In the genomic region with DNA sequence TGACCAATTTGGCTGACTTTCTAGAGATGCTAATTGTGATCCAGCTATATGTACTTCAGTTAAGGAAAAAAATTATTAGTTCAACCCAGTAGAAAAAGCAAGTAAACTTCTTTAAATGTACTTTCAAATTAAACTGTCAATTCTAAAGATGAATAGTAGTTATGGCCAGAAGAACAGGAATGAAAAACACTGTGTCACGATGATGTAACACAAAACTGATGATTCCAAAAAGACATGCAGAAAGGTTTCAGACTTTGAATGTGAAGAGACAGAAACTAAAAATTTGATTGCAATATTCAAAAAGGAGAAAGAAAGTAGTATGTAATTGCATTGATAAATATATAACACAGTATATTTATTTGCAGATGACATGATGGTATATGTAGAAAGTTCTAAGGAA, we compare ENCODE assay signal across 1 cellular context.
A peak's percentile ranks its signal among the peaks of the same experiment; 100 is the strongest.
TF ChIP-seq lines count a peak whose summit lies in the region.

No MANE protein-coding gene starts in this region.

TF ChIP-seq in K562, 482 proteins besides CTCF, POLR2A, EP300 and RAD21 (continued from another document):
- TF ChIP-seq, protein P1, sequence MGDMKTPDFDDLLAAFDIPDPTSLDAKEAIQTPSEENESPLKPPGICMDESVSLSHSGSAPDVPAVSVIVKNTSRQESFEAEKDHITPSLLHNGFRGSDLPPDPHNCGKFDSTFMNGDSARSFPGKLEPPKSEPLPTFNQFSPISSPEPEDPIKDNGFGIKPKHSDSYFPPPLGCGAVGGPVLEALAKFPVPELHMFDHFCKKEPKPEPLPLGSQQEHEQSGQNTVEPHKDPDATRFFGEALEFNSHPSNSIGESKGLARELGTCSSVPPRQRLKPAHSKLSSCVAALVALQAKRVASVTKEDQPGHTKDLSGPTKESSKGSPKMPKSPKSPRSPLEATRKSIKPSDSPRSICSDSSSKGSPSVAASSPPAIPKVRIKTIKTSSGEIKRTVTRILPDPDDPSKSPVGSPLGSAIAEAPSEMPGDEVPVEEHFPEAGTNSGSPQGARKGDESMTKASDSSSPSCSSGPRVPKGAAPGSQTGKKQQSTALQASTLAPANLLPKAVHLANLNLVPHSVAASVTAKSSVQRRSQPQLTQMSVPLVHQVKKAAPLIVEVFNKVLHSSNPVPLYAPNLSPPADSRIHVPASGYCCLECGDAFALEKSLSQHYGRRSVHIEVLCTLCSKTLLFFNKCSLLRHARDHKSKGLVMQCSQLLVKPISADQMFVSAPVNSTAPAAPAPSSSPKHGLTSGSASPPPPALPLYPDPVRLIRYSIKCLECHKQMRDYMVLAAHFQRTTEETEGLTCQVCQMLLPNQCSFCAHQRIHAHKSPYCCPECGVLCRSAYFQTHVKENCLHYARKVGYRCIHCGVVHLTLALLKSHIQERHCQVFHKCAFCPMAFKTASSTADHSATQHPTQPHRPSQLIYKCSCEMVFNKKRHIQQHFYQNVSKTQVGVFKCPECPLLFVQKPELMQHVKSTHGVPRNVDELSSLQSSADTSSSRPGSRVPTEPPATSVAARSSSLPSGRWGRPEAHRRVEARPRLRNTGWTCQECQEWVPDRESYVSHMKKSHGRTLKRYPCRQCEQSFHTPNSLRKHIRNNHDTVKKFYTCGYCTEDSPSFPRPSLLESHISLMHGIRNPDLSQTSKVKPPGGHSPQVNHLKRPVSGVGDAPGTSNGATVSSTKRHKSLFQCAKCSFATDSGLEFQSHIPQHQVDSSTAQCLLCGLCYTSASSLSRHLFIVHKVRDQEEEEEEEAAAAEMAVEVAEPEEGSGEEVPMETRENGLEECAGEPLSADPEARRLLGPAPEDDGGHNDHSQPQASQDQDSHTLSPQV (IDR thresholded peaks at IDR 0.05): no peak
- TF ChIP-seq RFX5 (IDR thresholded peaks at IDR 0.05; ENCODE audit: low read depth, low read length) (no peak), ZNF274 (IDR thresholded peaks at IDR 0.05; ENCODE audit: borderline replicate concordance, low read depth, low read length) (no peak), ZNF316 (IDR thresholded peaks at IDR 0.05) (peak; percentile 74), JUND (IDR thresholded peaks at IDR 0.05; ENCODE audit: borderline replicate concordance, low read depth, low read length) (no peak), JUND (tag; IDR thresholded peaks at IDR 0.05; ENCODE audit: borderline replicate concordance, low read depth, low read length) (no peak), MTA3 (IDR thresholded peaks at IDR 0.05; ENCODE audit: borderline replicate concordance) (no peak), ZNF354B (CRISPR knock-in tag; IDR thresholded peaks at IDR 0.05) (no peak), ZNF695 (CRISPR knock-in tag; IDR thresholded peaks at IDR 0.05) (no peak), CEBPG (CRISPR knock-in tag; IDR thresholded peaks at IDR 0.05) (no peak), CEBPG (tag; conservative IDR thresholded peaks at IDR 0.05 in 1 of 2, IDR thresholded peaks at IDR 0.05 in 1 of 2) (0 out of 4 replicates have a peak, but pooled peaks have one; percentile 5 to 40), C11orf30 (IDR thresholded peaks at IDR 0.05; ENCODE audit: low read depth) (peak; percentile 66; the same call in 1 of the 2 replicates), POLR2AphosphoS5 (IDR thresholded peaks at IDR 0.05; ENCODE audit: control insufficient read depth, insufficient read depth, low read depth, low read length) (no peak), TEAD2 (tag; IDR thresholded peaks at IDR 0.05) (no peak), TBL1XR1 (IDR thresholded peaks at IDR 0.05; ENCODE audit: low read length in 2 of 2) (no peak)
- TF ChIP-seq, protein P2, sequence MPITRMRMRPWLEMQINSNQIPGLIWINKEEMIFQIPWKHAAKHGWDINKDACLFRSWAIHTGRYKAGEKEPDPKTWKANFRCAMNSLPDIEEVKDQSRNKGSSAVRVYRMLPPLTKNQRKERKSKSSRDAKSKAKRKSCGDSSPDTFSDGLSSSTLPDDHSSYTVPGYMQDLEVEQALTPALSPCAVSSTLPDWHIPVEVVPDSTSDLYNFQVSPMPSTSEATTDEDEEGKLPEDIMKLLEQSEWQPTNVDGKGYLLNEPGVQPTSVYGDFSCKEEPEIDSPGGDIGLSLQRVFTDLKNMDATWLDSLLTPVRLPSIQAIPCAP (CRISPR knock-in tag; IDR thresholded peaks at IDR 0.05; ENCODE audit: borderline replicate concordance): no peak
- TF ChIP-seq, protein P3, sequence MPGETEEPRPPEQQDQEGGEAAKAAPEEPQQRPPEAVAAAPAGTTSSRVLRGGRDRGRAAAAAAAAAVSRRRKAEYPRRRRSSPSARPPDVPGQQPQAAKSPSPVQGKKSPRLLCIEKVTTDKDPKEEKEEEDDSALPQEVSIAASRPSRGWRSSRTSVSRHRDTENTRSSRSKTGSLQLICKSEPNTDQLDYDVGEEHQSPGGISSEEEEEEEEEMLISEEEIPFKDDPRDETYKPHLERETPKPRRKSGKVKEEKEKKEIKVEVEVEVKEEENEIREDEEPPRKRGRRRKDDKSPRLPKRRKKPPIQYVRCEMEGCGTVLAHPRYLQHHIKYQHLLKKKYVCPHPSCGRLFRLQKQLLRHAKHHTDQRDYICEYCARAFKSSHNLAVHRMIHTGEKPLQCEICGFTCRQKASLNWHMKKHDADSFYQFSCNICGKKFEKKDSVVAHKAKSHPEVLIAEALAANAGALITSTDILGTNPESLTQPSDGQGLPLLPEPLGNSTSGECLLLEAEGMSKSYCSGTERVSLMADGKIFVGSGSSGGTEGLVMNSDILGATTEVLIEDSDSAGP (CRISPR knock-in tag; IDR thresholded peaks at IDR 0.05): no peak
- TF ChIP-seq, protein P4, sequence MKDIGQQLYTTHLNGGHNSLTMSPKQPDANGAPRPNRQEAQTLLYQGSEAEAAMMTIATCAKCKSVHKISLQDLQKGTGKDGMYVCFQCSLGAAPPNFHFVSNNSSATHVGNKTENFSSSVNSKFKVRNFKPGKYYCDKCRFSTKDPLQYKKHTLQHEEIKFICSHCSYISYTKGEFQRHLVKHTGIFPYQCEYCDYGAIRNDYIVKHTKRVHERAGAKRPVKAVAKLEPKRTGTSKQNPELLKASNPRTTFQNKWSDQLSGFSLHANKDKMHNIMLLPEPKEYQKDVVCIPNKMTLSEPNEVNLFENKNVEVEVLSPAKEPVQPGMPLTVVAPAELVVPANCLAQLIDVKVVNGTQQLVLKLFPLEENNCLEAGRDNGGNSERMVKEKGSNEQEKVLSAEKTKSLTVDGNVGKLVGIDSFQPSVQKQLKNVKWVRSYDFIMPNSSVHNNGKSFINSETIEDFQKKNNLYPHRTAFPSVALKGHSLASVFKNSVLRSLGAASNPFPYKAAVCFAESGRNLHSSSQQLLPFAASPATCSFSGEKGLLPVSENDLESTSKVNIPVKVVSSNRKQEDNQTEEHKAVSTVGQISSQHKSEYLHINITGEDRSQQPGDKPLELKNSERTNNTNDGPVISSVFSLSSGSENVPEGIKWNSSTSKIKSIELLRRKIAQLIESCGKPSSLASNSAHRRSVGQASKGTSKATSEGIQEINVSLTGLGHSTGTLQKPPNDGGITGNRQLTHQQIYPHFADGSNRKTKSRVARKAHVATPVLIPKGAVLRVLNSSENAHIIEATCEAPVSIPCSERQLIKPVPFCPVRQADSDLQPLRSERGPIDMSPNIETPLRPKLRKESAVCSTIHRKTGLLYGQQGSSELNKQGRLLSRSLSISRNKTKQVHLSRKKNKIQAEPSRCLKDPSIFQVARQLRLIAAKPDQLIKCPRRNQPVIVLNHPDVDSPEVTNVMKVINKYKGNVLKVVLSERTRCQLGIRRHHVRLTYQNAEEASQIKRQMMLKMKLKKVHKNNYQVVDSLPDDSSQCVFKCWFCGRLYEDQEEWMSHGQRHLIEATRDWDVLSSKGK (CRISPR knock-in tag; IDR thresholded peaks at IDR 0.05): no peak
- TF ChIP-seq, protein P5, sequence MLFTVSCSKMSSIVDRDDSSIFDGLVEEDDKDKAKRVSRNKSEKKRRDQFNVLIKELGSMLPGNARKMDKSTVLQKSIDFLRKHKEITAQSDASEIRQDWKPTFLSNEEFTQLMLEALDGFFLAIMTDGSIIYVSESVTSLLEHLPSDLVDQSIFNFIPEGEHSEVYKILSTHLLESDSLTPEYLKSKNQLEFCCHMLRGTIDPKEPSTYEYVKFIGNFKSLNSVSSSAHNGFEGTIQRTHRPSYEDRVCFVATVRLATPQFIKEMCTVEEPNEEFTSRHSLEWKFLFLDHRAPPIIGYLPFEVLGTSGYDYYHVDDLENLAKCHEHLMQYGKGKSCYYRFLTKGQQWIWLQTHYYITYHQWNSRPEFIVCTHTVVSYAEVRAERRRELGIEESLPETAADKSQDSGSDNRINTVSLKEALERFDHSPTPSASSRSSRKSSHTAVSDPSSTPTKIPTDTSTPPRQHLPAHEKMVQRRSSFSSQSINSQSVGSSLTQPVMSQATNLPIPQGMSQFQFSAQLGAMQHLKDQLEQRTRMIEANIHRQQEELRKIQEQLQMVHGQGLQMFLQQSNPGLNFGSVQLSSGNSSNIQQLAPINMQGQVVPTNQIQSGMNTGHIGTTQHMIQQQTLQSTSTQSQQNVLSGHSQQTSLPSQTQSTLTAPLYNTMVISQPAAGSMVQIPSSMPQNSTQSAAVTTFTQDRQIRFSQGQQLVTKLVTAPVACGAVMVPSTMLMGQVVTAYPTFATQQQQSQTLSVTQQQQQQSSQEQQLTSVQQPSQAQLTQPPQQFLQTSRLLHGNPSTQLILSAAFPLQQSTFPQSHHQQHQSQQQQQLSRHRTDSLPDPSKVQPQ (CRISPR knock-in tag; IDR thresholded peaks at IDR 0.05; ENCODE audit: borderline replicate concordance): no peak
- TF ChIP-seq, protein P6, sequence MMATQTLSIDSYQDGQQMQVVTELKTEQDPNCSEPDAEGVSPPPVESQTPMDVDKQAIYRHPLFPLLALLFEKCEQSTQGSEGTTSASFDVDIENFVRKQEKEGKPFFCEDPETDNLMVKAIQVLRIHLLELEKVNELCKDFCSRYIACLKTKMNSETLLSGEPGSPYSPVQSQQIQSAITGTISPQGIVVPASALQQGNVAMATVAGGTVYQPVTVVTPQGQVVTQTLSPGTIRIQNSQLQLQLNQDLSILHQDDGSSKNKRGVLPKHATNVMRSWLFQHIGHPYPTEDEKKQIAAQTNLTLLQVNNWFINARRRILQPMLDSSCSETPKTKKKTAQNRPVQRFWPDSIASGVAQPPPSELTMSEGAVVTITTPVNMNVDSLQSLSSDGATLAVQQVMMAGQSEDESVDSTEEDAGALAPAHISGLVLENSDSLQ (IDR thresholded peaks at IDR 0.05): peak; percentile 46
